ENCODE assay signal across 7 cellular contexts in genomic region chr3:178472941-178473340, GRCh38.
"Had no signal": no experiment of that assay in that cellular context is flagged by ENCODE, and none has a peak within 500 bp of the region (broad histone marks: within the 10 kb centered on the region; RNA-seq: fewer than 3 reads in every experiment).

No MANE protein-coding gene starts in this region.

- FAIRE-seq: GM12891, GM12892, GM18507, GM19239 had no signal

- DNase-seq: GDM1, GF-D8 had no signal

- ATAC-seq: GM12878 had no signal

- H3K4me3 ChIP-seq: GM12878 had no signal
